10 cellular contexts compared by ENCODE assay signal in the genomic region with DNA sequence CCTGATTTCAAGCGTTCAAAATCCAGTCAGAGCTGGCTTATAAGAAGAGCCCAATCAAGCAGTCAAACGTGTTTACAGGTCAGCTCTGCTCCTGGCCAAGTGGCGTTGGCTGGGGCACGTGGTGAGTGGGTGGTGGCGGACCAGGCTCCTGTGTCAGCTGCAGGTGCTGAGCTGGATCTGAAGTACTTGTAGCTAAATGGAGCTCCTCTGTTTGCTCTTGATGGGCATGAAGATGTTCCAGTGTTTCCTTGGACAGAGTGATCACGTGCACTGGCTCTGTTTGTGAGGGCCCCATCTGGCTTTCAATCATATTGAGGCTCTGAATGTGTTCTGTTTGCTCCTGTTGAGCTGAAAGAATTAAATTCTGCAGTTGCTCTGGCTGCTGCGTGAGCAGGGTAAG. TPM values are rescaled to one million over a fixed set of nuclear protein-coding genes. Genes with fewer than 3 reads are reported as not detected.
A peak's percentile ranks its signal among the peaks of the same experiment; 100 is the strongest.
DNase-seq lines count a peak whose midpoint lies in the region; ATAC-seq, FAIRE-seq and TF ChIP-seq lines count a peak whose summit lies in the region.
"Had no signal": no experiment of that assay in that cellular context is flagged by ENCODE, and none has a peak within 500 bp of the region (broad histone marks: within the 10 kb centered on the region; RNA-seq: fewer than 3 reads in every experiment).

No MANE protein-coding gene starts in this region.

- FAIRE-seq in GM12891 (lab: Jason Lieb, UNC), result no peak
- FAIRE-seq: bronchial epithelial cell had no signal

- H3K36me3 ChIP-seq in psoas muscle (ENCODE audit: insufficient read depth in 1 of 2, low read depth in 1 of 2), result peaks cover 7 to 89% of the 10 kb centered on the region in 2 donors
- H3K36me3 ChIP-seq in tibial nerve, result peaks cover 0 to 88% (median 4%) of the 10 kb centered on the region in 3 donors

- TF ChIP-seq POLR2A in GM12891 (IDR thresholded peaks at IDR 0.05; ENCODE audit: low read depth, low read length), result no peak
- no peak for TF ChIP-seq POLR2A in tibial nerve (IDR thresholded peaks at IDR 0.05)

- H3K27me3 ChIP-seq in psoas muscle (ENCODE audit: insufficient read depth in 3 of 3, low read length in 2 of 3), result no peaks in the 10 kb centered on the region
- no peaks in the 10 kb centered on the region for H3K27me3 ChIP-seq in tibial nerve

- no peak for TF ChIP-seq EP300 in tibial nerve (IDR thresholded peaks at IDR 0.05)

- H3K9me3 ChIP-seq in psoas muscle (no peaks in the 10 kb centered on the region), tibial nerve (no peaks in the 10 kb centered on the region)

- H3K4me1 ChIP-seq in psoas muscle (peaks cover 12% of the 10 kb centered on the region), tibial nerve (no peaks in the 10 kb centered on the region)

- intact Hi-C loops in left cardiac atrium (cut with DNase I), result no loop called here
- intact Hi-C loops in psoas muscle (cut with DNase I), result no loop called here

- DNase-seq in NCI-H1092 treated with DMSO at 0.1 percent for 48 hours (lab: John Stamatoyannopoulos, UW) (peak; percentile 92), NCI-H345 (lab: John Stamatoyannopoulos, UW) (peak; percentile 75), left cardiac atrium (no peak), psoas muscle (no peak), GM12891 (ENCODE audit: insufficient read length, low spot score) (no peak), ureter (ENCODE audit: low spot score) (no peak), tibial nerve (ENCODE audit: low spot score in 2 of 2) (no peak)
- DNase-seq: NCI-H1436 had no signal

- TF ChIP-seq CTCF in psoas muscle (IDR thresholded peaks at IDR 0.05), result no peak
- TF ChIP-seq CTCF in tibial nerve (IDR thresholded peaks at IDR 0.05), result no peak

- ATAC-seq in left cardiac atrium (peak; percentile 47 to 53), psoas muscle (peak in 3 of 4 donors; percentile 80 to 83 (median 83))

- 43 to 80% (median 46%) methylated on average over 7 of the region's 7 CpGs for WGBS in psoas muscle, 3 donors
- WGBS in tibial nerve, 2 donors, result 72 to 73% methylated on average over 7 of the region's 7 CpGs

- H3K4me3 ChIP-seq in psoas muscle (no peak overlapping the region), tibial nerve (no peak overlapping the region)

- H3K27ac ChIP-seq in psoas muscle (peak overlapping the region; percentile 56), tibial nerve (no peak overlapping the region)
- H3K27ac ChIP-seq: HL-60 had no signal

TF ChIP-seq in GM12891, 5 proteins besides CTCF, POLR2A, EP300 and RAD21:
- TF ChIP-seq PAX5 (IDR thresholded peaks at IDR 0.05; ENCODE audit: insufficient read depth, low read length, severe bottlenecking) (no peak), POLR2AphosphoS5 (IDR thresholded peaks at IDR 0.05; ENCODE audit: low read depth, low read length) (no peak), POU2F2 (IDR thresholded peaks at IDR 0.05; ENCODE audit: low read depth, low read length) (no peak), SPI1 (IDR thresholded peaks at IDR 0.05; ENCODE audit: low read depth, low read length) (no peak), TAF1 (IDR thresholded peaks at IDR 0.05; ENCODE audit: low read depth, low read length) (no peak)

RNA-seq across cellular contexts. Expression of gene MICAL1, which starts 10.2 kb away (rescaled TPM):
- total RNA-seq in left cardiac atrium (1 to 10 TPM; 9.8 to 9.9 TPM), psoas muscle (1 to 10 TPM; 3.1 to 7.0 (median 6.0) TPM), ureter (54.4 TPM), tibial nerve (10 to 100 TPM; 45.4 to 91.0 (median 70.3) TPM)
- polyA plus RNA-seq in psoas muscle, result 1 to 10 TPM; 5.0 to 9.4 (median 9.3) TPM
- polyA plus RNA-seq in GM12891 (2012; ENCODE audit: low read depth, missing spikeins), result 39.9 TPM

RNA-seq across cellular contexts. Expression of gene ZBTB24, which starts 17.2 kb away (rescaled TPM):
- total RNA-seq in left cardiac atrium (1 to 10 TPM; 3.3 to 3.9 TPM), psoas muscle (1 to 10 TPM; 4.4 to 5.8 (median 5.4) TPM), ureter (13.3 TPM), tibial nerve (1 to 10 TPM; 6.5 to 9.6 (median 8.0) TPM)
- 1 to 10 TPM; 2.3 to 5.5 (median 2.6) TPM for polyA plus RNA-seq in psoas muscle
- polyA plus RNA-seq in GM12891 (2012; ENCODE audit: low read depth, missing spikeins), result 5.2 TPM

RNA-seq across cellular contexts. Expression of gene SMPD2, which starts 25.2 kb away (rescaled TPM):
- total RNA-seq in left cardiac atrium, result 1 to 10 TPM; 4.8 to 5.7 TPM
- 1 to 10 TPM; 2.1 to 5.1 (median 3.3) TPM for total RNA-seq in psoas muscle
- polyA plus RNA-seq in psoas muscle, result 1 to 10 TPM; 4.4 to 9.6 (median 5.3) TPM
- polyA plus RNA-seq in GM12891 (2012; ENCODE audit: low read depth, missing spikeins), result 7.4 TPM
- total RNA-seq in ureter, result 15.3 TPM
- total RNA-seq in tibial nerve, result 10 to 100 TPM; 12.6 to 32.4 (median 17.1) TPM

RNA-seq across cellular contexts. Expression of gene PPIL6, which starts 25.3 kb away (rescaled TPM):
- total RNA-seq in left cardiac atrium (1 to 10 TPM; 3.0 to 3.5 TPM), psoas muscle (1 to 10 TPM; 1.1 to 3.1 (median 2.6) TPM), ureter (2.9 TPM), tibial nerve (10 to 100 TPM in 1 of 4 donors, 1 to 10 TPM in 3; 1.2 to 16.5 (median 4.8) TPM)
- 1 to 10 TPM; 1.8 to 3.9 (median 2.2) TPM for polyA plus RNA-seq in psoas muscle
- 0.21 TPM for polyA plus RNA-seq in GM12891 (2012; ENCODE audit: low read depth, missing spikeins)

Comparison
In these comparisons a context has a peak if more than half of its experiments do, and no peak if none do; other contexts are left out.
1. DNase-seq: peak in NCI-H1092 treated with DMSO at 0.1 percent for 48 hours (single experiment) and NCI-H345 (single experiment); none in left cardiac atrium (single experiment), psoas muscle (0 of 2), GM12891 (single experiment), ureter (single experiment) and tibial nerve (0 of 2).